ENCODE assay signal across 35 cellular contexts in genomic region chr6:82211326-82211725, GRCh38.
"Had no signal": no experiment of that assay in that cellular context is flagged by ENCODE, and none has a peak within 500 bp of the region (broad histone marks: within the 10 kb centered on the region; RNA-seq: fewer than 3 reads in every experiment).

No MANE protein-coding gene starts in this region.

- H3K9me3 ChIP-seq: ascending aorta had no signal

- H3K4me3 ChIP-seq: ascending aorta, cardiac muscle cell had no signal

- H3K9me3 Mint-ChIP-seq: activated B cell treated with CpG ODN at 0.5 μM for 24 hours; activated CD4-positive, alpha-beta memory T cell treated with anti-CD3 and anti-CD28 coated beads, Interleukin-2, amount 10 ng/mL, durations not matched to agents 7 days and 5 days; activated CD4-positive, alpha-beta T cell treated with anti-CD3 and anti-CD28 coated beads, Interleukin-2, amount 10 ng/mL, durations not matched to agents 24 days and 14 days; activated naive CD4-positive, alpha-beta T cell treated with anti-CD3 and anti-CD28 coated beads, Interleukin-2, amount 10 ng/mL, durations not matched to agents 7 days and 5 days; activated naive CD4-positive, alpha-beta T cell treated with anti-CD3 and anti-CD28 coated beads, Interleukin-2, amount 50 U/mL, for 24 hours; activated naive CD8-positive, alpha-beta T cell treated with anti-CD3 and anti-CD28 coated beads, Interleukin-2, amount 10 ng/mL, durations not matched to agents 7 days and 5 days; activated naive CD8-positive, alpha-beta T cell treated with anti-CD3 and anti-CD28 coated beads, Interleukin-2, amount 50 U/mL, for 24 hours; activated T-cell treated with anti-CD3 and anti-CD28 coated beads, Interleukin-2, amount 50 U/mL, for 24 hours; activated T-helper 2 cell treated with anti-CD3 and anti-CD28 coated beads, Interferon-gamma antibody, Interleukin-2, Interleukin-4, amounts not matched to agents 10 μg/mL and 5 μg/mL and 100 μg/mL, durations not matched to agents 14 hours and 24 hours and 36 hours; brain; central memory CD8-positive, alpha-beta T cell; T-helper 1 cell treated with Interleukin-12 subunit alpha and Interleukin-12 subunit beta and Interleukin-4 antibody, amounts not matched to agents 30 μg/mL and 1 μg/mL, for 36 hours; T-helper 2 cell treated with Interferon-gamma antibody and Interleukin-4, amounts not matched to agents 5 μg/mL and 100 μg/mL, for 36 hours had no signal

- H3K27ac ChIP-seq: ascending aorta, cardiac muscle cell, VCaP had no signal

- H3K4me1 Mint-ChIP-seq: activated B cell treated with CpG ODN at 0.5 μM for 24 hours; activated naive CD4-positive, alpha-beta T cell treated with anti-CD3 and anti-CD28 coated beads, Interleukin-2, amount 10 ng/mL, durations not matched to agents 7 days and 5 days; activated naive CD4-positive, alpha-beta T cell treated with anti-CD3 and anti-CD28 coated beads, Interleukin-2, amount 50 U/mL, for 24 hours; activated naive CD8-positive, alpha-beta T cell treated with anti-CD3 and anti-CD28 coated beads, Interleukin-2, amount 10 ng/mL, durations not matched to agents 7 days and 5 days; activated naive CD8-positive, alpha-beta T cell treated with anti-CD3 and anti-CD28 coated beads, Interleukin-2, amount 50 U/mL, for 24 hours had no signal

- H3K27ac Mint-ChIP-seq: activated B cell treated with CpG ODN at 0.5 μM for 24 hours; activated CD4-positive, alpha-beta memory T cell treated with anti-CD3 and anti-CD28 coated beads, Interleukin-2, amount 10 ng/mL, durations not matched to agents 7 days and 5 days; activated CD4-positive, alpha-beta T cell treated with anti-CD3 and anti-CD28 coated beads, Interleukin-2, amount 10 ng/mL, durations not matched to agents 24 days and 14 days; activated CD8-positive, alpha-beta memory T cell treated with anti-CD3 and anti-CD28 coated beads, Interleukin-2, amount 10 ng/mL, durations not matched to agents 7 days and 5 days; activated CD8-positive, alpha-beta T cell treated with anti-CD3 and anti-CD28 coated beads, Interleukin-2, amount 10 ng/mL, durations not matched to agents 7 days and 5 days; activated naive CD4-positive, alpha-beta T cell treated with anti-CD3 and anti-CD28 coated beads, Interleukin-2, amount 10 ng/mL, durations not matched to agents 7 days and 5 days; activated naive CD4-positive, alpha-beta T cell treated with anti-CD3 and anti-CD28 coated beads, Interleukin-2, amount 50 U/mL, for 24 hours; activated naive CD8-positive, alpha-beta T cell; activated naive CD8-positive, alpha-beta T cell treated with anti-CD3 and anti-CD28 coated beads, Interleukin-2, amount 10 ng/mL, durations not matched to agents 7 days and 5 days; activated naive CD8-positive, alpha-beta T cell treated with anti-CD3 and anti-CD28 coated beads, Interleukin-2, amount 50 U/mL, for 24 hours; activated T-cell treated with anti-CD3 and anti-CD28 coated beads, Interleukin-2, amount 50 U/mL, for 24 hours; activated T-helper 2 cell treated with anti-CD3 and anti-CD28 coated beads, Interferon-gamma antibody, Interleukin-2, Interleukin-4, amounts not matched to agents 10 μg/mL and 5 μg/mL and 100 μg/mL, durations not matched to agents 14 hours and 24 hours and 36 hours; T-helper 1 cell treated with Interleukin-12 subunit alpha and Interleukin-12 subunit beta and Interleukin-4 antibody, amounts not matched to agents 30 μg/mL and 1 μg/mL, for 36 hours; T-helper 2 cell treated with Interferon-gamma antibody and Interleukin-4, amounts not matched to agents 5 μg/mL and 100 μg/mL, for 36 hours had no signal

- H3K27me3 Mint-ChIP-seq: activated B cell treated with CpG ODN at 0.5 μM for 24 hours; activated CD4-positive, alpha-beta memory T cell treated with anti-CD3 and anti-CD28 coated beads, Interleukin-2, amount 10 ng/mL, durations not matched to agents 7 days and 5 days; activated CD4-positive, alpha-beta T cell treated with anti-CD3 and anti-CD28 coated beads, Interleukin-2, amount 10 ng/mL, durations not matched to agents 24 days and 14 days; activated CD8-positive, alpha-beta memory T cell treated with anti-CD3 and anti-CD28 coated beads, Interleukin-2, amount 10 ng/mL, durations not matched to agents 7 days and 5 days; activated naive CD4-positive, alpha-beta T cell treated with anti-CD3 and anti-CD28 coated beads, Interleukin-2, amount 10 ng/mL, durations not matched to agents 7 days and 5 days; activated naive CD4-positive, alpha-beta T cell treated with anti-CD3 and anti-CD28 coated beads, Interleukin-2, amount 50 U/mL, for 24 hours; activated naive CD8-positive, alpha-beta T cell; activated naive CD8-positive, alpha-beta T cell treated with anti-CD3 and anti-CD28 coated beads, Interleukin-2, amount 10 ng/mL, durations not matched to agents 7 days and 5 days; activated naive CD8-positive, alpha-beta T cell treated with anti-CD3 and anti-CD28 coated beads, Interleukin-2, amount 50 U/mL, for 24 hours; activated T-cell treated with anti-CD3 and anti-CD28 coated beads, Interleukin-2, amount 50 U/mL, for 24 hours; brain; central memory CD8-positive, alpha-beta T cell had no signal

- ATAC-seq: activated CD8-positive, alpha-beta memory T cell treated with anti-CD3 and anti-CD28 coated beads, Interleukin-2, amount 10 ng/mL, durations not matched to agents 7 days and 5 days; activated CD8-positive, alpha-beta T cell treated with anti-CD3 and anti-CD28 coated beads, Interleukin-2, amount 10 ng/mL, durations not matched to agents 7 days and 5 days; activated naive CD8-positive, alpha-beta T cell treated with anti-CD3 and anti-CD28 coated beads, Interleukin-2, amount 50 U/mL, for 24 hours had no signal

- H3K27me3 ChIP-seq: ascending aorta, cardiac muscle cell had no signal

- H3K4me1 ChIP-seq: ascending aorta had no signal

- DNase-seq: activated B cell treated with CpG ODN at 0.5 μM for 24 hours; activated CD4-positive, alpha-beta memory T cell treated with anti-CD3 and anti-CD28 coated beads, Interleukin-2, amount 10 ng/mL, durations not matched to agents 7 days and 5 days; activated CD4-positive, alpha-beta T cell treated with anti-CD3 and anti-CD28 coated beads for 4 hours; activated CD4-positive, alpha-beta T cell treated with anti-CD3 and anti-CD28 coated beads, Interleukin-2, amount 10 ng/mL, durations not matched to agents 24 days and 14 days; activated CD4-positive, alpha-beta T cell treated with anti-CD3 and anti-CD28 coated beads, Interleukin-2, amount 50 U/mL, for 1 hour; activated CD4-positive, alpha-beta T cell treated with anti-CD3 and anti-CD28 coated beads, Interleukin-2, amount 50 U/mL, for 48 hours; activated CD4-positive, CD25-positive, alpha-beta regulatory T cell treated with anti-CD3 and anti-CD28 coated beads, Interleukin-2, amount 50 U/mL, for 72 hours; activated CD8-positive, alpha-beta memory T cell treated with anti-CD3 and anti-CD28 coated beads for 24 hours; activated CD8-positive, alpha-beta memory T cell treated with anti-CD3 and anti-CD28 coated beads, Interleukin-2, amount 10 ng/mL, durations not matched to agents 7 days and 5 days; activated CD8-positive, alpha-beta memory T cell treated with anti-CD3 and anti-CD28 coated beads, Interleukin-2, amount 50 U/mL, for 48 hours; activated CD8-positive, alpha-beta T cell treated with anti-CD3 and anti-CD28 coated beads, Interleukin-2, amount 10 ng/mL, durations not matched to agents 7 days and 5 days; activated effector memory CD4-positive, alpha-beta T cell treated with Interleukin-2 at 50 U/mL for 16 hours; activated gamma-delta T cell; activated naive CD4-positive, alpha-beta T cell treated with anti-CD3 and anti-CD28 coated beads, Interleukin-2, amount 10 ng/mL, durations not matched to agents 7 days and 5 days; activated naive CD4-positive, alpha-beta T cell treated with Interleukin-2 at 50 U/mL for 16 hours; activated naive CD8-positive, alpha-beta T cell treated with anti-CD3 and anti-CD28 coated beads, Interleukin-2, amount 10 ng/mL, durations not matched to agents 7 days and 5 days; activated naive CD8-positive, alpha-beta T cell treated with anti-CD3 and anti-CD28 coated beads, Interleukin-2, amount 50 U/mL, for 24 hours; activated T-cell treated with anti-CD3 and anti-CD28 coated beads, Interleukin-2, amount 50 U/mL, for 24 hours; activated T-cell treated with anti-CD3 and anti-CD28 coated beads, Interleukin-2, amount 50 U/mL, for 48 hours; amygdala; anterior cingulate cortex; caudate nucleus; cerebellar nuclear complex; T-helper 2 cell; T-helper 9 cell had no signal

- H3K4me3 Mint-ChIP-seq: activated B cell treated with CpG ODN at 0.5 μM for 24 hours; activated CD4-positive, alpha-beta memory T cell treated with anti-CD3 and anti-CD28 coated beads, Interleukin-2, amount 10 ng/mL, durations not matched to agents 7 days and 5 days; activated CD4-positive, alpha-beta T cell treated with anti-CD3 and anti-CD28 coated beads, Interleukin-2, amount 10 ng/mL, durations not matched to agents 24 days and 14 days; activated CD8-positive, alpha-beta memory T cell treated with anti-CD3 and anti-CD28 coated beads, Interleukin-2, amount 10 ng/mL, durations not matched to agents 7 days and 5 days; activated CD8-positive, alpha-beta T cell treated with anti-CD3 and anti-CD28 coated beads, Interleukin-2, amount 10 ng/mL, durations not matched to agents 7 days and 5 days; activated naive CD4-positive, alpha-beta T cell treated with anti-CD3 and anti-CD28 coated beads, Interleukin-2, amount 10 ng/mL, durations not matched to agents 7 days and 5 days; activated naive CD4-positive, alpha-beta T cell treated with anti-CD3 and anti-CD28 coated beads, Interleukin-2, amount 50 U/mL, for 24 hours; activated naive CD8-positive, alpha-beta T cell; activated naive CD8-positive, alpha-beta T cell treated with anti-CD3 and anti-CD28 coated beads, Interleukin-2, amount 10 ng/mL, durations not matched to agents 7 days and 5 days; activated naive CD8-positive, alpha-beta T cell treated with anti-CD3 and anti-CD28 coated beads, Interleukin-2, amount 50 U/mL, for 24 hours; activated T-cell treated with anti-CD3 and anti-CD28 coated beads, Interleukin-2, amount 50 U/mL, for 24 hours; brain; central memory CD8-positive, alpha-beta T cell; T-helper 1 cell treated with Interleukin-12 subunit alpha and Interleukin-12 subunit beta and Interleukin-4 antibody, amounts not matched to agents 30 μg/mL and 1 μg/mL, for 36 hours; T-helper 2 cell treated with Interferon-gamma antibody and Interleukin-4, amounts not matched to agents 5 μg/mL and 100 μg/mL, for 36 hours had no signal
